Comparison of ENCODE assay signal across 17 cellular contexts in the genomic region with DNA sequence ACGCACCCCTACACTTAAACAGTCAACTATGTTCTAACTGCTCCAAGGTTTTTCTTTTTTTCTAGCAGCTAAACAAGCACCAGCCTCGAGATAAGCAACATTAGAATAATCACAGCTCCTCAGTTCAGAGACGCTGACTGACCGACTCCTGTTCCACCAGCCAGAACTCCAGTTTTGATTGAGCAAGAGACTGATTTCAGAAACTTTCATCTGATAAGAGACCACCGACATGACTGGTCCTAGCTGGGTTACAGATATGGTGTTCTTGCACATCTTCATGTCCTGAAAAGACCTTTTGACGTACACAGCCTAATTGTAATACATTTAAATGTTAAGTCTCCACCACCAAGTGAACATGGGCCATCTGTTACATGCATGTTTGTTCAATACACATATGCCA. TPM values are rescaled to one million over a fixed set of nuclear protein-coding genes. Genes with fewer than 3 reads are reported as not detected.
DNase-seq lines count a peak whose midpoint lies in the region; ATAC-seq and TF ChIP-seq lines count a peak whose summit lies in the region.
"Had no signal": no experiment of that assay in that cellular context is flagged by ENCODE, and none has a peak within 500 bp of the region (broad histone marks: within the 10 kb centered on the region; RNA-seq: fewer than 3 reads in every experiment).

No MANE protein-coding gene starts in this region.

- ATAC-seq in GM23338, result no peak
- ATAC-seq in mucosa of descending colon, result peak; percentile 39
- ATAC-seq in GM21529 (IDR thresholded peaks at IDR 0.05; ENCODE audit: unreplicated experiment), result no peak
- ATAC-seq: activated naive CD4-positive, alpha-beta T cell treated with anti-CD3 and anti-CD28 coated beads, Interleukin-2, amount 50 U/mL, for 72 hours; activated T-cell treated with anti-CD3 and anti-CD28 coated beads, Interleukin-2, amount 50 U/mL, for 72 hours; heart left ventricle had no signal

- H3K4me1 Mint-ChIP-seq in GM23338 (peaks cover 4% of the 10 kb centered on the region; the same call in 1 of the 3 replicates), brain (peaks cover 11% of the 10 kb centered on the region)

- no peaks in the 10 kb centered on the region for H3K9me2 ChIP-seq in GM23338 (ENCODE audit: insufficient read depth)

- no peak overlapping the region for H3K4me3 ChIP-seq in GM23338
- no peak overlapping the region for H3K4me3 ChIP-seq in mucosa of descending colon
- no peak overlapping the region for H3K4me3 ChIP-seq in lower leg skin (ENCODE audit: low read depth, poor library complexity, severe bottlenecking)
- H3K4me3 ChIP-seq: heart left ventricle, smooth muscle cell, upper lobe of left lung had no signal

- H3K27ac Mint-ChIP-seq in GM23338 (no peak overlapping the region), brain (peak overlapping the region; percentile 1 to 96 (median 58))
- H3K27ac Mint-ChIP-seq: activated naive CD4-positive, alpha-beta T cell treated with anti-CD3 and anti-CD28 coated beads, Interleukin-2, amount 50 U/mL, for 72 hours; activated T-cell treated with anti-CD3 and anti-CD28 coated beads, Interleukin-2, amount 50 U/mL, for 72 hours had no signal

- H3K27me3 Mint-ChIP-seq in GM23338 (ENCODE audit: insufficient read depth, low read depth, poor library complexity) (no peaks in the 10 kb centered on the region), brain (peaks cover 5% of the 10 kb centered on the region)

- H3K9me3 Mint-ChIP-seq in GM23338 (no peaks in the 10 kb centered on the region), brain (peaks cover 0 to 8% (median 0%) of the 10 kb centered on the region in 5 experiments)

- WGBS in lower leg skin, 2 donors, result 63% methylated on average over 6 of the region's 6 CpGs

- no peak overlapping the region for H3K4me2 ChIP-seq in GM23338
- H3K4me2 ChIP-seq: smooth muscle cell had no signal

- H2AFZ ChIP-seq in GM23338, result 0 out of 2 replicates have a peak overlapping the region, but pooled peaks have one; percentile 35

- no peak for TF ChIP-seq POLR2A in lower leg skin (IDR thresholded peaks at IDR 0.05)

- H3K27ac ChIP-seq in GM23338 (ENCODE audit: low read depth), result no peak overlapping the region
- H3K27ac ChIP-seq: heart left ventricle, RWPE1, upper lobe of left lung had no signal

- H3K79me2 ChIP-seq in GM23338 (replicated peaks; ENCODE audit: insufficient read depth), result no peaks in the 10 kb centered on the region

- H3K36me3 ChIP-seq in GM23338 (ENCODE audit: insufficient read depth), result no peaks in the 10 kb centered on the region
- no peaks in the 10 kb centered on the region for H3K36me3 ChIP-seq in mucosa of descending colon (ENCODE audit: low read depth)
- H3K36me3 ChIP-seq: heart left ventricle, upper lobe of left lung had no signal

- no peaks in the 10 kb centered on the region for H3K4me1 ChIP-seq in GM23338 (ENCODE audit: insufficient read depth)
- H3K4me1 ChIP-seq in mucosa of descending colon (ENCODE audit: low read depth), result peaks cover 52% of the 10 kb centered on the region

- DNase-seq in GM23338 (ENCODE audit: low spot score), result no peak
- DNase-seq in NCI-H1694 (lab: John Stamatoyannopoulos, UW), result peak; percentile 89
- DNase-seq in mucosa of descending colon, result peak in 1 of 3 donors; percentile 21
- no peak for DNase-seq in RPMI8226
- no peak for DNase-seq in lower leg skin (ENCODE audit: low spot score in 2 of 2)
- DNase-seq: activated CD4-positive, CD25-positive, alpha-beta regulatory T cell treated with anti-CD3 and anti-CD28 coated beads, Interleukin-2, amount 50 U/mL, for 72 hours; activated CD8-positive, alpha-beta memory T cell treated with anti-CD3 and anti-CD28 coated beads for 24 hours; activated T-cell treated with anti-CD3 and anti-CD28 coated beads, Interleukin-2, amount 50 U/mL, for 72 hours; COR-L47; NCI-H1436 treated with DMSO at 0.1 percent for 48 hours; upper lobe of left lung had no signal

- H4K20me1 ChIP-seq in GM23338 (replicated peaks; ENCODE audit: insufficient read depth), result no peaks in the 10 kb centered on the region

- intact Hi-C loops in mucosa of descending colon (cut with DNase I, micrococcal nuclease), result no loop called here
- intact Hi-C loops in lower leg skin (cut with DNase I; ENCODE audit: low total_unique reads), result no loop called here

- H3K4me3 Mint-ChIP-seq in GM23338, result no peak overlapping the region
- peak overlapping the region in 2 of 5 experiments; percentile 61 to 73 for H3K4me3 Mint-ChIP-seq in brain
- H3K4me3 Mint-ChIP-seq: activated T-cell treated with anti-CD3 and anti-CD28 coated beads, Interleukin-2, amount 50 U/mL, for 72 hours had no signal

- H3K36me3 Mint-ChIP-seq in GM23338 (ENCODE audit: low read depth), result no peaks in the 10 kb centered on the region
- H3K36me3 Mint-ChIP-seq in brain, result no peaks in the 10 kb centered on the region

- no peaks in the 10 kb centered on the region for H3F3A ChIP-seq in GM23338 (replicated peaks; ENCODE audit: low read depth)

- no peaks in the 10 kb centered on the region for H3K27me3 ChIP-seq in GM23338 (ENCODE audit: insufficient read depth)
- H3K27me3 ChIP-seq: upper lobe of left lung had no signal

- TF ChIP-seq CTCF in GM23338 (conservative IDR thresholded peaks at IDR 0.05; ENCODE audit: low read depth in 2 of 2), result no peak
- no peak for TF ChIP-seq CTCF in brain (conservative IDR thresholded peaks at IDR 0.05)
- TF ChIP-seq CTCF in mucosa of descending colon (IDR thresholded peaks at IDR 0.05), result no peak
- no peak for TF ChIP-seq CTCF in lower leg skin (IDR thresholded peaks at IDR 0.05)

- H3K9me3 ChIP-seq in mucosa of descending colon, result no peaks in the 10 kb centered on the region
- H3K9me3 ChIP-seq: heart left ventricle, upper lobe of left lung had no signal

TF ChIP-seq in GM23338, 12 proteins besides CTCF, POLR2A, EP300 and RAD21:
- TF ChIP-seq ZNF114 (CRISPR knock-in tag; IDR thresholded peaks at IDR 0.05) (no peak), NANOG (IDR thresholded peaks at IDR 0.05; ENCODE audit: borderline replicate concordance) (no peak), ZNF331 (CRISPR knock-in tag; IDR thresholded peaks at IDR 0.05; ENCODE audit: low read depth) (no peak), EZH2phosphoT487 (IDR thresholded peaks at IDR 0.05; ENCODE audit: unreplicated experiment) (no peak), CREB1 (CRISPR knock-in tag; IDR thresholded peaks at IDR 0.05; ENCODE audit: low read depth) (no peak), EZH2 (IDR thresholded peaks at IDR 0.05; ENCODE audit: low read depth, unreplicated experiment) (no peak)
- TF ChIP-seq, protein P1, sequence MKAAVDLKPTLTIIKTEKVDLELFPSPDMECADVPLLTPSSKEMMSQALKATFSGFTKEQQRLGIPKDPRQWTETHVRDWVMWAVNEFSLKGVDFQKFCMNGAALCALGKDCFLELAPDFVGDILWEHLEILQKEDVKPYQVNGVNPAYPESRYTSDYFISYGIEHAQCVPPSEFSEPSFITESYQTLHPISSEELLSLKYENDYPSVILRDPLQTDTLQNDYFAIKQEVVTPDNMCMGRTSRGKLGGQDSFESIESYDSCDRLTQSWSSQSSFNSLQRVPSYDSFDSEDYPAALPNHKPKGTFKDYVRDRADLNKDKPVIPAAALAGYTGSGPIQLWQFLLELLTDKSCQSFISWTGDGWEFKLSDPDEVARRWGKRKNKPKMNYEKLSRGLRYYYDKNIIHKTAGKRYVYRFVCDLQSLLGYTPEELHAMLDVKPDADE (IDR thresholded peaks at IDR 0.05), result no peak
TF ChIP-seq in GM23338: peak in this region for 0.

RNA-seq across cellular contexts. Expression of a gene that starts 23.8 kb away (rescaled TPM):
- total RNA-seq in GM23338 (2014; rRNA removed; shearing (Covaris generic)), result 7.2 and 7.6 TPM in 2 replicates
- 6.3 and 7.8 TPM in 2 replicates for polyA plus RNA-seq in GM23338 (2016; fragmentation: Nextera tagmentation; extraction: Ambion mirVana)
- polyA plus RNA-seq in brain (ENCODE audit: insufficient read depth, low read depth, low replicate concordance), result 22.2 TPM
- 10 to 100 TPM; 33.9 to 67.2 (median 60.1) TPM for total RNA-seq in mucosa of descending colon
- 10 to 100 TPM in 1 of 4 donors, 1 to 10 TPM in 3; 1.6 to 10.9 (median 2.1) TPM for total RNA-seq in lower leg skin
